In the genomic region with DNA sequence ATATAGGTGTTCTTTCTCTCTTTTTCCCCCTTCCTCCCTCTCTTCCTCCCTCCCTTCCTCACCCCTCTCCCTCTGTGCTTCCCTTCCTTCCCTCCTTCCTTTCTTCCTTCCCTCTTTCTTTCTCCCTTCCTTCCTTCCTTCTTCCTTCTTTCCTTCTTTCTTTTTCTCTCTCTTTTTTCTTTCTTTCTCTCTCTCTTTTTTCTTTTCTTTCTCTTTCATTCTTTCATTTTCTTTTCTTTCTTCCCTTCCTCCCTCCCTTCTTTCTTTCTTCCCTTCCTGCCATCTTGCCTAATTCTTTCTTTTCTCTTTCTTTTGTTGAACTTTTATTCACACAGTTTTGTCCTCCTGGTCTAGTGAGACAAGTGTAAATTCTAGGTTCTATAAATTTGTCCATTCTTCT, we compare ENCODE assay signal across 8 cellular contexts.
"Had no signal": no experiment of that assay in that cellular context is flagged by ENCODE, and none has a peak within 500 bp of the region (broad histone marks: within the 10 kb centered on the region; RNA-seq: fewer than 3 reads in every experiment).

No MANE protein-coding gene starts in this region.

- H2AFZ ChIP-seq: GM23338 had no signal

- FAIRE-seq: H1, H54, HTR-8/SVneo had no signal

- ATAC-seq: GM23338 had no signal

- H3K4me3 ChIP-seq: GM23338 had no signal

- DNase-seq: H9, HCEC 1CT, IMR-90, KBM-7 had no signal

- H3K4me2 ChIP-seq: GM23338 had no signal

- H3K4me3 Mint-ChIP-seq: GM23338, H9 had no signal

- H3K4me1 Mint-ChIP-seq: GM23338, H9 had no signal

- H3K27ac Mint-ChIP-seq: GM23338, H9 had no signal
